Comparison of ENCODE assay signal across 14 cellular contexts in genomic region chr12:46483572-46484395, GRCh38.
DNase-seq lines count a peak whose midpoint lies in the region; ATAC-seq and TF ChIP-seq lines count a peak whose summit lies in the region.
"Had no signal": no experiment of that assay in that cellular context is flagged by ENCODE, and none has a peak within 500 bp of the region (broad histone marks: within the 10 kb centered on the region; RNA-seq: fewer than 3 reads in every experiment).

No MANE protein-coding gene starts in this region.

- H3K9me3 ChIP-seq in HUES64 (ENCODE audit: insufficient read depth, low read depth, low read length) = no peaks in the 10 kb centered on the region
- H3K9me3 ChIP-seq in hepatocyte (ENCODE audit: low read depth) = no peaks in the 10 kb centered on the region
- H3K9me3 ChIP-seq: ascending aorta, pancreas had no signal

- no peak overlapping the region for H2AFZ ChIP-seq in hepatocyte

- no peaks in the 10 kb centered on the region for H3K9me2 ChIP-seq in hepatocyte (replicated peaks; ENCODE audit: insufficient read depth)

- ATAC-seq in HG03521 (IDR thresholded peaks at IDR 0.05; ENCODE audit: unreplicated experiment) (no peak), HG02870 (IDR thresholded peaks at IDR 0.05; ENCODE audit: unreplicated experiment) (no peak)

- 72% methylated on average over 3 of the region's 4 CpGs for whole genome bisulfite sequencing in HUES64
- WGBS in hepatocyte (ENCODE audit: low lambda C conversion rate, missing lambda C conversion rate) = 64% methylated on average over 4 of the region's 4 CpGs

- H3K27me3 ChIP-seq in HUES64 (ENCODE audit: insufficient read depth, low read length) (no peaks in the 10 kb centered on the region), hepatocyte (no peaks in the 10 kb centered on the region)
- H3K27me3 ChIP-seq: ascending aorta, pancreas had no signal

- in situ Hi-C loops in astrocyte of the spinal cord (cut with HindIII; ENCODE audit: low sequenced_read_pairs) = no loop called here

- no peaks in the 10 kb centered on the region for H3K36me3 ChIP-seq in HUES64 (ENCODE audit: insufficient read depth, low read length)
- H3K36me3 ChIP-seq in hepatocyte (replicated peaks; ENCODE audit: insufficient read depth, low read depth) = no peaks in the 10 kb centered on the region
- H3K36me3 ChIP-seq: ascending aorta, pancreas had no signal

- DNase-seq in AG08395 (ENCODE audit: low spot score) (peak; percentile 34), astrocyte of the spinal cord (ENCODE audit: low read depth, low spot score) (peak; percentile 31), hepatocyte (ENCODE audit: low spot score) (peak; percentile 41), COLO829 (ENCODE audit: low spot score) (no peak), retina (no peak)
- DNase-seq: DMS 273 treated with DMSO at 0.1 percent for 48 hours, NCI-H1417, NCI-H524 treated with DMSO at 0.1 percent for 48 hours, pancreas, T-helper 2 cell had no signal

- H3K79me2 ChIP-seq in hepatocyte = no peaks in the 10 kb centered on the region

- H3K27ac ChIP-seq in HUES64 (ENCODE audit: low read depth, low read length) (peak overlapping the region; percentile 52; the same call in 1 of the 2 replicates), hepatocyte (peak overlapping the region; percentile 32)
- H3K27ac ChIP-seq: ascending aorta, pancreas had no signal

- H3K4me3 ChIP-seq in HUES64 (ENCODE audit: low read length) (no peak overlapping the region), astrocyte of the spinal cord (ENCODE audit: low read depth, low read length) (no peak overlapping the region), hepatocyte (no peak overlapping the region)
- H3K4me3 ChIP-seq: ascending aorta, pancreas had no signal

- no peaks in the 10 kb centered on the region for H4K20me1 ChIP-seq in hepatocyte (ENCODE audit: insufficient read depth, poor library complexity, severe bottlenecking)

- no peak overlapping the region for H3K9ac ChIP-seq in HUES64 (ENCODE audit: low read depth, low read length)

- H3K4me2 ChIP-seq in hepatocyte = no peak overlapping the region

- peaks cover 30% of the 10 kb centered on the region for H3K4me1 ChIP-seq in HUES64 (ENCODE audit: insufficient read depth, low read length)
- peaks cover 13% of the 10 kb centered on the region for H3K4me1 ChIP-seq in hepatocyte (ENCODE audit: insufficient read depth)
- H3K4me1 ChIP-seq: ascending aorta had no signal

- no peak for TF ChIP-seq CTCF in astrocyte of the spinal cord (IDR thresholded peaks at IDR 0.05; ENCODE audit: low read depth, low read length)
- no peak for TF ChIP-seq CTCF in hepatocyte (IDR thresholded peaks at IDR 0.05; ENCODE audit: poor library complexity)

Comparison
In these comparisons a context has a peak if more than half of its experiments do, and no peak if none do; other contexts are left out.
1. DNase-seq: peak in AG08395 (single experiment), astrocyte of the spinal cord (single experiment) and hepatocyte (single experiment); none in COLO829 (single experiment) and retina (single experiment).